ENCODE assay signal across 27 cellular contexts in genomic region chr1:108593448-108593847, GRCh38.
"Had no signal": no experiment of that assay in that cellular context is flagged by ENCODE, and none has a peak within 500 bp of the region (broad histone marks: within the 10 kb centered on the region; RNA-seq: fewer than 3 reads in every experiment).

No MANE protein-coding gene starts in this region.

- H3K9me3 Mint-ChIP-seq: effector memory CD8-positive, alpha-beta T cell; memory B cell; nephron; neural progenitor cell had no signal

- H3K36me3 Mint-ChIP-seq: neural progenitor cell had no signal

- H3K36me3 ChIP-seq: gastrocnemius medialis, neural progenitor cell, right atrium auricular region, stomach, thyroid gland, vagina had no signal

- H3K4me1 ChIP-seq: neural progenitor cell had no signal

- H3K27me3 Mint-ChIP-seq: effector memory CD8-positive, alpha-beta T cell; memory B cell; progenitor cell of endocrine pancreas had no signal

- H3K27me3 ChIP-seq: gastrocnemius medialis, neural progenitor cell, right atrium auricular region, stomach, thyroid gland, vagina had no signal

- ATAC-seq: effector memory CD8-positive, alpha-beta T cell; gastrocnemius medialis; left ventricle myocardium superior; sciatic nerve had no signal

- H2AFZ ChIP-seq: neural progenitor cell, parathyroid adenoma had no signal

- H3K4me3 Mint-ChIP-seq: effector memory CD8-positive, alpha-beta T cell; memory B cell; nephron; neural progenitor cell had no signal

- DNase-seq: cortex of kidney; effector memory CD8-positive, alpha-beta T cell; erythroblast; foreskin fibroblast; gastrocnemius medialis; head of caudate nucleus; left ventricle myocardium superior; stimulated activated CD4-positive, alpha-beta T cell treated with anti-CD3 and anti-CD28 coated beads, Interleukin-12 subunit alpha, Interleukin-12 subunit beta, amount 100 ng/mL, for 4 hours; stimulated activated CD4-positive, alpha-beta T cell treated with anti-CD3 and anti-CD28 coated beads, Interleukin-1b, Interleukin-23, amount 100 ng/mL, for 48 hours; stimulated activated CD4-positive, alpha-beta T cell treated with anti-CD3 and anti-CD28 coated beads, Interleukin-4, amount 100 ng/mL, for 1 hour; stimulated activated CD8-positive, alpha-beta memory T cell treated with anti-CD3 and anti-CD28 coated beads, Interleukin-4, amount 100 ng/mL, for 48 hours; stimulated activated naive CD4-positive, alpha-beta T cell treated with Interleukin-2 at 50 U/mL for 16 hours; stomach; thyroid gland; trophoblast cell had no signal

- H3K27ac ChIP-seq: gastrocnemius medialis, neural progenitor cell, parathyroid adenoma, right atrium auricular region, thyroid gland, vagina had no signal

- H3K4me3 ChIP-seq: gastrocnemius medialis, lung, neural progenitor cell, right atrium auricular region, smooth muscle cell, stomach, thyroid gland, vagina had no signal

- FAIRE-seq: endometrium, keratinocyte had no signal

- H3K9ac ChIP-seq: neural progenitor cell, parathyroid adenoma had no signal

- H3K27ac Mint-ChIP-seq: memory B cell, neural progenitor cell, progenitor cell of endocrine pancreas had no signal

- H3K4me2 ChIP-seq: neural progenitor cell, smooth muscle cell had no signal

- H3K9me3 ChIP-seq: gastrocnemius medialis, right atrium auricular region, stomach, thyroid gland, vagina had no signal
